Comparison of ENCODE assay signal across 30 cellular contexts in genomic region chr11:125069008-125069407, GRCh38. TPM values are rescaled to one million over a fixed set of nuclear protein-coding genes. Genes with fewer than 3 reads are reported as not detected.
A peak's percentile ranks its signal among the peaks of the same experiment; 100 is the strongest.
DNase-seq lines count a peak whose midpoint lies in the region; ATAC-seq and TF ChIP-seq lines count a peak whose summit lies in the region.
"Had no signal": no experiment of that assay in that cellular context is flagged by ENCODE, and none has a peak within 500 bp of the region (broad histone marks: within the 10 kb centered on the region; RNA-seq: fewer than 3 reads in every experiment).

No MANE protein-coding gene starts in this region.

- no peak overlapping the region for H3K4me3 Mint-ChIP-seq in neural progenitor cell
- H3K4me3 Mint-ChIP-seq in naive thymus-derived CD8-positive, alpha-beta T cell, result no peak overlapping the region
- no peak overlapping the region for H3K4me3 Mint-ChIP-seq in activated CD4-positive, alpha-beta memory T cell treated with anti-CD3 and anti-CD28 coated beads for 36 hours
- H3K4me3 Mint-ChIP-seq: activated CD8-positive, alpha-beta T cell treated with anti-CD3 and anti-CD28 coated beads for 36 hours; brain; CD4-positive, CD25-positive, alpha-beta regulatory T cell; H9; immature natural killer cell; natural killer cell had no signal

- no peak overlapping the region for H2AFZ ChIP-seq in neural progenitor cell (replicated peaks)
- no peak overlapping the region for H2AFZ ChIP-seq in MM.1S (ENCODE audit: low read length)
- H2AFZ ChIP-seq: hepatocyte had no signal

- no peaks in the 10 kb centered on the region for H3K36me3 Mint-ChIP-seq in neural progenitor cell
- H3K36me3 Mint-ChIP-seq in naive thymus-derived CD8-positive, alpha-beta T cell, result no peaks in the 10 kb centered on the region
- H3K36me3 Mint-ChIP-seq in activated CD4-positive, alpha-beta memory T cell treated with anti-CD3 and anti-CD28 coated beads for 36 hours, result no peaks in the 10 kb centered on the region
- H3K36me3 Mint-ChIP-seq: brain; CD4-positive, CD25-positive, alpha-beta regulatory T cell; immature natural killer cell; natural killer cell had no signal

- H3K9ac ChIP-seq in neural progenitor cell, result no peak overlapping the region
- no peak overlapping the region for H3K9ac ChIP-seq in MM.1S (ENCODE audit: low read length)

- CTCF ChIA-PET in activated CD4-positive, alpha-beta memory T cell treated with anti-CD3 and anti-CD28 coated beads for 36 hours (lab: Charles Lee), result interaction anchor here (1.9 kb wide), 1 partner anchor 73 kb away, joined by 6 read pairs; no protein-coding TSS in a partner anchor

- DNase-seq in CD1c-positive myeloid dendritic cell (ENCODE audit: extremely low spot score) (peak; percentile 29), NCI-H226 (peak; percentile 57), amniotic epithelial cell (ENCODE audit: low read depth) (peak; percentile 71), neural progenitor cell (ENCODE audit: low spot score) (no peak), MM.1S (no peak), NCI-H2227 treated with DMSO at 0.1 percent for 48 hours (lab: John Stamatoyannopoulos, UW) (no peak)
- DNase-seq in naive thymus-derived CD8-positive, alpha-beta T cell, result no peak
- DNase-seq in activated CD4-positive, alpha-beta memory T cell treated with anti-CD3 and anti-CD28 coated beads for 36 hours, result no peak
- DNase-seq: activated CD8-positive, alpha-beta T cell treated with anti-CD3 and anti-CD28 coated beads for 36 hours; activated gamma-delta T cell; activated T-cell treated with anti-CD3 and anti-CD28 coated beads for 4 hours; CD4-positive, CD25-positive, alpha-beta regulatory T cell; effector CD8-positive, alpha-beta T cell; gastrocnemius medialis; immature natural killer cell; midbrain; natural killer cell; NCI-H1436; NCI-H2107; NCI-H524; ovary; retina; stimulated activated CD4-positive, alpha-beta T cell treated with anti-CD3 and anti-CD28 coated beads, Interleukin-4, amount 100 ng/mL, for 1 hour; stimulated activated naive CD4-positive, alpha-beta T cell; T-helper 9 cell had no signal

- POLR2A ChIA-PET in naive thymus-derived CD8-positive, alpha-beta T cell (lab: Charles Lee), result no interaction called here
- POLR2A ChIA-PET in activated CD4-positive, alpha-beta memory T cell treated with anti-CD3 and anti-CD28 coated beads for 36 hours (lab: Charles Lee), result no interaction called here

- H3K27me3 Mint-ChIP-seq in neural progenitor cell (ENCODE audit: insufficient read depth, low read depth), result peaks cover 10% of the 10 kb centered on the region
- peaks cover 23 to 77% (median 37%) of the 10 kb centered on the region in 5 donors for H3K27me3 Mint-ChIP-seq in naive thymus-derived CD8-positive, alpha-beta T cell
- H3K27me3 Mint-ChIP-seq in activated CD4-positive, alpha-beta memory T cell treated with anti-CD3 and anti-CD28 coated beads for 36 hours, result peaks cover 30% of the 10 kb centered on the region

- TF ChIP-seq CTCF in neural progenitor cell (IDR thresholded peaks at IDR 0.05), result no peak
- no peak for TF ChIP-seq CTCF in MM.1S (IDR thresholded peaks at IDR 0.05; ENCODE audit: low read length)

- H3K36me3 ChIP-seq in neural progenitor cell (no peaks in the 10 kb centered on the region), MM.1S (replicated peaks; ENCODE audit: insufficient read depth, low read length) (no peaks in the 10 kb centered on the region)
- H3K36me3 ChIP-seq: gastrocnemius medialis, ovary had no signal

- no peaks in the 10 kb centered on the region for H3K9me3 Mint-ChIP-seq in neural progenitor cell
- H3K9me3 Mint-ChIP-seq in naive thymus-derived CD8-positive, alpha-beta T cell, result no peaks in the 10 kb centered on the region
- no peaks in the 10 kb centered on the region for H3K9me3 Mint-ChIP-seq in activated CD4-positive, alpha-beta memory T cell treated with anti-CD3 and anti-CD28 coated beads for 36 hours
- H3K9me3 Mint-ChIP-seq: activated CD8-positive, alpha-beta T cell treated with anti-CD3 and anti-CD28 coated beads for 36 hours; brain; CD4-positive, CD25-positive, alpha-beta regulatory T cell; H9; immature natural killer cell; natural killer cell had no signal

- ATAC-seq in naive thymus-derived CD8-positive, alpha-beta T cell, result no peak
- ATAC-seq: activated CD4-positive, CD25-positive, alpha-beta regulatory T cell treated with anti-CD3 and anti-CD28 coated beads, Interleukin-2, amount 50 U/mL, for 24 hours; activated CD8-positive, alpha-beta T cell treated with anti-CD3 and anti-CD28 coated beads for 36 hours; gastrocnemius medialis; left lobe of liver; natural killer cell had no signal

- H3K27me3 ChIP-seq in neural progenitor cell (peaks cover 28% of the 10 kb centered on the region), MM.1S (replicated peaks; ENCODE audit: insufficient read depth, low read length) (no peaks in the 10 kb centered on the region)
- H3K27me3 ChIP-seq: ovary had no signal

- H3K9me3 ChIP-seq in neural progenitor cell (ENCODE audit: low read depth) (no peaks in the 10 kb centered on the region), MM.1S (replicated peaks; ENCODE audit: insufficient read depth, low read length) (no peaks in the 10 kb centered on the region)
- H3K9me3 ChIP-seq: gastrocnemius medialis, ovary had no signal

- H3K27ac Mint-ChIP-seq in neural progenitor cell, result peak overlapping the region; percentile 37
- H3K27ac Mint-ChIP-seq in naive thymus-derived CD8-positive, alpha-beta T cell, result no peak overlapping the region
- H3K27ac Mint-ChIP-seq in activated CD4-positive, alpha-beta memory T cell treated with anti-CD3 and anti-CD28 coated beads for 36 hours, result no peak overlapping the region
- H3K27ac Mint-ChIP-seq: activated CD8-positive, alpha-beta T cell treated with anti-CD3 and anti-CD28 coated beads for 36 hours; brain; H9; immature natural killer cell had no signal

- intact Hi-C loops in activated CD4-positive, alpha-beta memory T cell treated with anti-CD3 and anti-CD28 coated beads for 36 hours (cut with micrococcal nuclease), result no loop called here

- H3K4me2 ChIP-seq in neural progenitor cell (no peak overlapping the region), MM.1S (ENCODE audit: low read depth, low read length) (no peak overlapping the region)
- H3K4me2 ChIP-seq: hepatocyte had no signal

- H3K4me1 Mint-ChIP-seq in neural progenitor cell, result peaks cover 23% of the 10 kb centered on the region
- H3K4me1 Mint-ChIP-seq in naive thymus-derived CD8-positive, alpha-beta T cell, result peaks cover 3 to 49% (median 10%) of the 10 kb centered on the region in 4 donors
- peaks cover 5% of the 10 kb centered on the region for H3K4me1 Mint-ChIP-seq in activated CD4-positive, alpha-beta memory T cell treated with anti-CD3 and anti-CD28 coated beads for 36 hours (ENCODE audit: low read depth)

- H3K9me2 ChIP-seq in MM.1S (replicated peaks; ENCODE audit: insufficient read depth, low read length), result no peaks in the 10 kb centered on the region

- H3K4me3 ChIP-seq in neural progenitor cell (no peak overlapping the region), MM.1S (ENCODE audit: low read length) (no peak overlapping the region)
- H3K4me3 ChIP-seq: gastrocnemius medialis, hepatocyte, ovary had no signal

- H3K4me1 ChIP-seq in neural progenitor cell (peaks cover 9% of the 10 kb centered on the region), MM.1S (ENCODE audit: low read length) (peaks cover 38% of the 10 kb centered on the region)

- H3K79me2 ChIP-seq in neural progenitor cell (ENCODE audit: low read depth), result no peaks in the 10 kb centered on the region
- no peaks in the 10 kb centered on the region for H3K79me2 ChIP-seq in MM.1S (ENCODE audit: low read length)
- H3K79me2 ChIP-seq: hepatocyte had no signal

- H4K20me1 ChIP-seq in neural progenitor cell (ENCODE audit: low read depth) (no peaks in the 10 kb centered on the region), MM.1S (ENCODE audit: insufficient read depth, low read length) (no peaks in the 10 kb centered on the region)

- H3F3A ChIP-seq in neural progenitor cell (ENCODE audit: low read depth) (no peaks in the 10 kb centered on the region), MM.1S (ENCODE audit: insufficient read depth, low read length) (peaks cover 11% of the 10 kb centered on the region; the same call in 1 of the 2 replicates)

- no peak overlapping the region for H3K27ac ChIP-seq in neural progenitor cell
- H3K27ac ChIP-seq in MM.1S (ENCODE audit: low read length), result no peak overlapping the region
- H3K27ac ChIP-seq: hepatocyte, ovary had no signal

RNA-seq across cellular contexts. Expression of gene SLC37A2, which starts 5.9 kb away (rescaled TPM):
- 1.4 and 3.3 TPM in 2 replicates for total RNA-seq in neural progenitor cell (ENCODE audit: low replicate concordance)
- total RNA-seq in naive thymus-derived CD8-positive, alpha-beta T cell, result 1 to 10 TPM; 1.2 to 2.4 TPM
- polyA plus RNA-seq in naive thymus-derived CD8-positive, alpha-beta T cell, result under 1 TPM in 2 of 3 donors, not detected in 1; 0.04 to 0.13 TPM
- under 1 TPM; 0.46 to 0.93 TPM for total RNA-seq in activated CD4-positive, alpha-beta memory T cell treated with anti-CD3 and anti-CD28 coated beads for 36 hours
- total RNA-seq: CD4-positive, CD25-positive, alpha-beta regulatory T cell had no signal

RNA-seq across cellular contexts. Expression of gene TMEM218, which starts 42.4 kb away (rescaled TPM):
- 44.1 and 47.9 TPM in 2 replicates for total RNA-seq in neural progenitor cell (ENCODE audit: low replicate concordance)
- 10 to 100 TPM; 12.2 to 13.7 TPM for total RNA-seq in naive thymus-derived CD8-positive, alpha-beta T cell
- 10 to 100 TPM; 30.0 to 40.1 (median 35.3) TPM for polyA plus RNA-seq in naive thymus-derived CD8-positive, alpha-beta T cell
- total RNA-seq in activated CD4-positive, alpha-beta memory T cell treated with anti-CD3 and anti-CD28 coated beads for 36 hours, result 10 to 100 TPM; 12.8 to 14.8 TPM

Comparison
In these comparisons a context has a peak if more than half of its experiments do, and no peak if none do; other contexts are left out.
1. DNase-seq: peak in CD1c-positive myeloid dendritic cell (single experiment), NCI-H226 (single experiment) and amniotic epithelial cell (single experiment); none in neural progenitor cell (single experiment), naive thymus-derived CD8-positive, alpha-beta T cell (0 of 10), MM.1S (single experiment), activated CD4-positive, alpha-beta memory T cell treated with anti-CD3 and anti-CD28 coated beads for 36 hours (single experiment) and NCI-H2227 treated with DMSO at 0.1 percent for 48 hours (single experiment).